Comparison of ENCODE assay signal across 9 cellular contexts in the genomic region with DNA sequence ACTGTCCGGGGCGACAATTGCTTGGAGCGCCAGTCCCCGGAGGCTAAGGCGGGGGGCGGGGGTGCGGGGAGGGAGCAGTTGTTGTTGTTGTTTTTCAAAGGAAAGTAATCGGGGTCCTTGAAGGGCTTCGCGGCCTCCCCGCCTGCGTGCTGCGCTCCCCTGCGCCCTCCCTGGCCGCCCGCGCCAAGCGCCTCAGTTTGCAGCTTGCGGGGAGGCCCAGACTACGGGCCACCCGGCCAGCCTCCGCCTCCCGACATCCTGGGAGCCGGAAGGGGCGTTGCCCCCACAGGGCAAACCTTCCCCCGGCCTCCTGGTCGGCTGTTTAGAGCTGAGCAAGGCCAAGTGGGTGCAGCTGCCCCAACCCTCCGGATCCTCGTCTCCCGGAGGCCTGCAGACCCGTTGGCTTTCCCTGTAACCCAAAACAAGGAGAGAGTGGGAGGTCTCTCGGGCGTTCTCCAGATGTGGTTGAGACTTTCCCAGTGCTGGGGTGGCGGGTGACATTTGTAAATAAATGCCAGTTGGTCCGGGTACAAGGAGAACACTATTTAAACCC. TPM values are rescaled to one million over a fixed set of nuclear protein-coding genes. Genes with fewer than 3 reads are reported as not detected.
DNase-seq lines count a peak whose midpoint lies in the region; ATAC-seq and TF ChIP-seq lines count a peak whose summit lies in the region.
"Had no signal": no experiment of that assay in that cellular context is flagged by ENCODE, and none has a peak within 500 bp of the region (broad histone marks: within the 10 kb centered on the region; RNA-seq: fewer than 3 reads in every experiment).

No MANE protein-coding gene starts in this region.

- H3K9me3 ChIP-seq in RWPE2 (ENCODE audit: severe bottlenecking): no peaks in the 10 kb centered on the region

- BruUV-seq in Calu3 (replicated peaks; lab: Mats Ljungman, UMichigan): no TSS peak

- intact Hi-C loops in Calu3 (cut with micrococcal nuclease; ENCODE audit: unreplicated experiment): no loop called here

- no peak overlapping the region for H3K4me3 ChIP-seq in RWPE2 (ENCODE audit: severe bottlenecking)

- no peaks in the 10 kb centered on the region for H3K4me1 ChIP-seq in RWPE2 (ENCODE audit: insufficient read depth, poor library complexity, severe bottlenecking)

- peak; percentile 36 for ATAC-seq in GM19463 (IDR thresholded peaks at IDR 0.05; ENCODE audit: unreplicated experiment)
- ATAC-seq in RWPE2 (ENCODE audit: low read depth): no peak

- TF ChIP-seq CTCF in Calu3 (IDR thresholded peaks at IDR 0.05; ENCODE audit: unreplicated experiment): no peak
- TF ChIP-seq CTCF in RWPE2 (IDR thresholded peaks at IDR 0.05; ENCODE audit: poor library complexity, severe bottlenecking): no peak

- H3K4me1 Mint-ChIP-seq in Calu3 (ENCODE audit: low read depth, unreplicated experiment): peaks cover 28% of the 10 kb centered on the region

- DNase-seq in Calu3 (no peak), RWPE2 (ENCODE audit: low spot score) (peak; percentile 27), left kidney (ENCODE audit: low read depth, low spot score) (peak; percentile 36), NAMALWA (ENCODE audit: low spot score) (no peak), OCI-M1 (lab: John Stamatoyannopoulos, UW) (no peak), NCI-H2107 (lab: John Stamatoyannopoulos, UW) (no peak)
- DNase-seq in stimulated activated CD4-positive, alpha-beta T cell treated with anti-CD3 and anti-CD28 coated beads, Interleukin-2, amount 100 ng/mL, for 48 hours: no peak

- CTCF ChIA-PET in Calu3 (lab: Charles Lee): interaction anchor here (1.0 kb wide), 1 partner anchor 12 kb away, joined by 3 read pairs; no protein-coding TSS in a partner anchor

- peak overlapping the region; percentile 72 for H3K4me3 Mint-ChIP-seq in Calu3 (ENCODE audit: low read depth, unreplicated experiment)
- H3K4me3 Mint-ChIP-seq: dendritic cell treated with granulocyte-macrophage colony-stimulating factor and Interleukin-4, amounts not matched to agents 40 ng/mL and 50 ng/mL, for 4 days had no signal

- no peaks in the 10 kb centered on the region for H3K9me3 Mint-ChIP-seq in Calu3 (ENCODE audit: low read depth, unreplicated experiment)
- H3K9me3 Mint-ChIP-seq: dendritic cell treated with granulocyte-macrophage colony-stimulating factor and Interleukin-4, amounts not matched to agents 40 ng/mL and 50 ng/mL, for 4 days had no signal

- peaks cover 32% of the 10 kb centered on the region for H3K36me3 Mint-ChIP-seq in Calu3 (ENCODE audit: insufficient read depth, unreplicated experiment)

- H3K36me3 ChIP-seq in RWPE2 (ENCODE audit: low read depth): no peaks in the 10 kb centered on the region

- H3K27ac ChIP-seq in RWPE2 (ENCODE audit: poor library complexity, severe bottlenecking): no peak overlapping the region

- H3K27me3 ChIP-seq in RWPE2 (ENCODE audit: insufficient read depth, poor library complexity, severe bottlenecking): peaks cover 99% of the 10 kb centered on the region

- no peak overlapping the region for H3K27ac Mint-ChIP-seq in Calu3 (ENCODE audit: unreplicated experiment)
- H3K27ac Mint-ChIP-seq: dendritic cell treated with granulocyte-macrophage colony-stimulating factor and Interleukin-4, amounts not matched to agents 40 ng/mL and 50 ng/mL, for 4 days had no signal

- peaks cover 97% of the 10 kb centered on the region for H3K27me3 Mint-ChIP-seq in Calu3 (ENCODE audit: unreplicated experiment)

RNA-seq across cellular contexts. Expression of gene SIX3, which starts 3.7 kb away (rescaled TPM):
- not detected in 2 replicates for total RNA-seq in Calu3 (2022)

Comparison
In these comparisons a context has a peak if more than half of its experiments do, and no peak if none do; other contexts are left out.
1. DNase-seq: peak in RWPE2 (single experiment) and left kidney (single experiment); none in Calu3 (single experiment), NAMALWA (single experiment), OCI-M1 (single experiment), NCI-H2107 (single experiment) and stimulated activated CD4-positive, alpha-beta T cell treated with anti-CD3 and anti-CD28 coated beads, Interleukin-2, amount 100 ng/mL, for 48 hours (0 of 2).